In genomic region chr1:25837253-25837875, GRCh38 we compare ENCODE assay signal across 11 cellular contexts. TPM values are rescaled to one million over a fixed set of nuclear protein-coding genes. Genes with fewer than 3 reads are reported as not detected.
A peak's percentile ranks its signal among the peaks of the same experiment; 100 is the strongest.
DNase-seq lines count a peak whose midpoint lies in the region; ATAC-seq, FAIRE-seq and TF ChIP-seq lines count a peak whose summit lies in the region.
"Had no signal": no experiment of that assay in that cellular context is flagged by ENCODE, and none has a peak within 500 bp of the region (broad histone marks: within the 10 kb centered on the region; RNA-seq: fewer than 3 reads in every experiment).

No MANE protein-coding gene starts in this region.

- peaks cover 13 to 28% of the 10 kb centered on the region in 2 experiments for H3K36me3 ChIP-seq in SK-N-SH (replicated peaks in 1 of 2; ENCODE audit: control insufficient read depth in 1 of 2, insufficient read depth in 2 of 2, low read length in 1 of 2)
- H3K36me3 ChIP-seq in MG63, result peaks cover 31% of the 10 kb centered on the region

- H3K9ac ChIP-seq in SK-N-SH, result no peak overlapping the region

- no peak overlapping the region for H3K27ac ChIP-seq in SK-N-SH (ENCODE audit: low read depth in 2 of 2, low read length in 1 of 2)

- CTCF ChIA-PET in SK-N-SH (lab: Yijun Ruan, JAX), result interaction anchor here (0.6 to 1.0 kb wide), 3 partner anchors 9 to 162 kb away, joined by 3 to 4 read pairs (median 3); no protein-coding TSS in a partner anchor

- no peaks in the 10 kb centered on the region for H3K9me3 ChIP-seq in SK-N-SH
- no peaks in the 10 kb centered on the region for H3K9me3 ChIP-seq in MG63

- H3F3A ChIP-seq in SK-N-SH (replicated peaks; ENCODE audit: insufficient read depth), result peaks cover 13% of the 10 kb centered on the region

- H3K79me2 ChIP-seq in SK-N-SH (ENCODE audit: insufficient read depth), result no peaks in the 10 kb centered on the region; the same call in 1 of the 2 replicates

- H3K4me3 ChIP-seq in AG10803 (ENCODE audit: low read length) (no peak overlapping the region), SK-N-SH (ENCODE audit: low read depth in 2 of 2, low read length in 1 of 2) (no peak overlapping the region), MG63 (no peak overlapping the region)

- no peak for DNase-seq in AG10803 (ENCODE audit: low read depth)
- no peak for DNase-seq in GM12891 (ENCODE audit: insufficient read length, low spot score)
- no peak for DNase-seq in SK-N-SH
- DNase-seq in iPS-NIHi7 (ENCODE audit: extremely low spot score), result peak; percentile 41
- DNase-seq in foreskin melanocyte, result no peak
- no peak for DNase-seq in MG63
- DNase-seq: naive thymus-derived CD8-positive, alpha-beta T cell had no signal

- H2AFZ ChIP-seq in SK-N-SH (ENCODE audit: low read depth), result no peak overlapping the region

- peak; percentile 39 for TF ChIP-seq CTCF in AG10803 (conservative IDR thresholded peaks at IDR 0.05; ENCODE audit: low read length)
- TF ChIP-seq CTCF in SK-N-SH (IDR thresholded peaks at IDR 0.05), result peak; percentile 41

- no peak for TF ChIP-seq EP300 in SK-N-SH (IDR thresholded peaks at IDR 0.05; ENCODE audit: borderline replicate concordance in 1 of 2, low read depth in 1 of 2, low read length in 1 of 2)

- no peaks in the 10 kb centered on the region for H3K4me1 ChIP-seq in SK-N-SH (ENCODE audit: control insufficient read depth in 1 of 2, insufficient read depth in 2 of 2, low read depth in 1 of 2, low read length in 1 of 2)

- FAIRE-seq in GM12891 (lab: Jason Lieb, UNC), result peak; percentile 83
- FAIRE-seq: colon, TTC549 had no signal

- POLR2A ChIA-PET in SK-N-SH (lab: Yijun Ruan, JAX), result no interaction called here

- no peaks in the 10 kb centered on the region for H3K27me3 ChIP-seq in SK-N-SH (ENCODE audit: insufficient read depth)
- no peaks in the 10 kb centered on the region for H3K27me3 ChIP-seq in MG63

- H3K9me2 ChIP-seq in SK-N-SH, result no peaks in the 10 kb centered on the region

- no peak for TF ChIP-seq POLR2A in GM12891 (IDR thresholded peaks at IDR 0.05; ENCODE audit: low read depth, low read length)

- 100% methylated on average over 1 of the region's 1 CpG for WGBS in SK-N-SH (ENCODE audit: low lambda C conversion rate)

- ATAC-seq in GM21529 (IDR thresholded peaks at IDR 0.05; ENCODE audit: unreplicated experiment), result no peak
- no peak for ATAC-seq in HG02610 (IDR thresholded peaks at IDR 0.05; ENCODE audit: unreplicated experiment)
- ATAC-seq: naive thymus-derived CD8-positive, alpha-beta T cell had no signal

- no peak overlapping the region for H3K4me2 ChIP-seq in SK-N-SH

- TF ChIP-seq RAD21 in SK-N-SH (IDR thresholded peaks at IDR 0.05; ENCODE audit: low read length), result peak; percentile 36; the same call in 1 of the 2 replicates

- no peaks in the 10 kb centered on the region for H4K20me1 ChIP-seq in SK-N-SH (ENCODE audit: insufficient read depth)

TF ChIP-seq in GM12891, 5 proteins besides CTCF, POLR2A, EP300 and RAD21:
- TF ChIP-seq PAX5 (IDR thresholded peaks at IDR 0.05; ENCODE audit: insufficient read depth, low read length, severe bottlenecking), result no peak
- TF ChIP-seq POLR2AphosphoS5 (IDR thresholded peaks at IDR 0.05; ENCODE audit: low read depth, low read length), result no peak
- no peak for TF ChIP-seq SPI1 (IDR thresholded peaks at IDR 0.05; ENCODE audit: low read depth, low read length)
- TF ChIP-seq POU2F2 (IDR thresholded peaks at IDR 0.05; ENCODE audit: low read depth, low read length), result no peak
- no peak for TF ChIP-seq TAF1 (IDR thresholded peaks at IDR 0.05; ENCODE audit: low read depth, low read length)
TF ChIP-seq in GM12891: peak in this region for 0.

TF ChIP-seq in SK-N-SH, 30 proteins besides CTCF, POLR2A, EP300 and RAD21:
- TF ChIP-seq RCOR1 (IDR thresholded peaks at IDR 0.05; ENCODE audit: low read length) (no peak), USF2 (IDR thresholded peaks at IDR 0.05; ENCODE audit: borderline replicate concordance, low read depth, low read length) (no peak), ZBTB33 (IDR thresholded peaks at IDR 0.05; ENCODE audit: borderline replicate concordance, low read depth) (no peak), SIN3A (IDR thresholded peaks at IDR 0.05; ENCODE audit: borderline replicate concordance, low read depth, low read length) (no peak), SMC3 (IDR thresholded peaks at IDR 0.05; ENCODE audit: low read depth, low read length) (0 out of 2 replicates have a peak, but pooled peaks have one; percentile 10)

RNA-seq across cellular contexts. Expression of gene MTFR1L, which starts 17.6 kb away (rescaled TPM):
- polyA plus RNA-seq in GM12891 (2012; ENCODE audit: low read depth, missing spikeins), result 31.3 TPM
- 53.6 and 61.2 TPM in 2 replicates for polyA plus RNA-seq in SK-N-SH (2012; rRNA removed)
- polyA plus RNA-seq in SK-N-SH (2012; cell fraction: cytosol; rRNA removed), result 32.7 and 39.0 TPM in 2 replicates
- 205 and 223 TPM in 2 replicates for polyA plus RNA-seq in SK-N-SH (2012; cell fraction: nucleus; rRNA removed)
- total RNA-seq in MG63 (2014; rRNA removed; shearing (Covaris generic); ENCODE audit: low replicate concordance), result 18.2 and 24.3 TPM in 2 replicates

RNA-seq across cellular contexts. Expression of gene AUNIP, which starts 21.9 kb away (rescaled TPM):
- 4.4 TPM for polyA plus RNA-seq in GM12891 (2012; ENCODE audit: low read depth, missing spikeins)
- polyA plus RNA-seq in SK-N-SH (2012; rRNA removed), result 1.9 TPM in 2 replicates
- 1.8 and 2.1 TPM in 2 replicates for polyA plus RNA-seq in SK-N-SH (2012; cell fraction: cytosol; rRNA removed)
- polyA plus RNA-seq in SK-N-SH (2012; cell fraction: nucleus; rRNA removed), result 1.3 and 1.4 TPM in 2 replicates
- total RNA-seq in MG63 (2014; rRNA removed; shearing (Covaris generic); ENCODE audit: low replicate concordance), result 10.3 and 20.6 TPM in 2 replicates
- total RNA-seq: naive thymus-derived CD8-positive, alpha-beta T cell had no signal
- polyA plus RNA-seq: naive thymus-derived CD8-positive, alpha-beta T cell had no signal

RNA-seq across cellular contexts. Expression of gene SELENON, which starts 37.4 kb away (rescaled TPM):
- 2.9 TPM for polyA plus RNA-seq in GM12891 (2012; ENCODE audit: low read depth, missing spikeins)
- 32.7 and 56.2 TPM in 2 replicates for polyA plus RNA-seq in SK-N-SH (2012; rRNA removed)
- polyA plus RNA-seq in SK-N-SH (2012; cell fraction: cytosol; rRNA removed), result 42.6 and 69.9 TPM in 2 replicates
- polyA plus RNA-seq in SK-N-SH (2012; cell fraction: nucleus; rRNA removed), result 38.4 and 59.7 TPM in 2 replicates
- 12.9 and 18.8 TPM in 2 replicates for total RNA-seq in MG63 (2014; rRNA removed; shearing (Covaris generic); ENCODE audit: low replicate concordance)

RNA-seq across cellular contexts. Expression of gene PAQR7, which starts 38.1 kb away (rescaled TPM):
- polyA plus RNA-seq in GM12891 (2012; ENCODE audit: low read depth, missing spikeins), result 7.8 TPM
- polyA plus RNA-seq in SK-N-SH (2012; rRNA removed), result 5.6 and 7.0 TPM in 2 replicates
- polyA plus RNA-seq in SK-N-SH (2012; cell fraction: cytosol; rRNA removed), result 3.1 and 4.9 TPM in 2 replicates
- polyA plus RNA-seq in SK-N-SH (2012; cell fraction: nucleus; rRNA removed), result 10.4 and 16.9 TPM in 2 replicates
- 3.8 and 8.3 TPM in 2 replicates for total RNA-seq in MG63 (2014; rRNA removed; shearing (Covaris generic); ENCODE audit: low replicate concordance)
